ENCODE assay signal across 9 cellular contexts in genomic region chr10:89413398-89413912, GRCh38. TPM values are rescaled to one million over a fixed set of nuclear protein-coding genes. Genes with fewer than 3 reads are reported as not detected.
DNase-seq lines count a peak whose midpoint lies in the region; ATAC-seq and TF ChIP-seq lines count a peak whose summit lies in the region.
"Had no signal": no experiment of that assay in that cellular context is flagged by ENCODE, and none has a peak within 500 bp of the region (broad histone marks: within the 10 kb centered on the region; RNA-seq: fewer than 3 reads in every experiment).

No MANE protein-coding gene starts in this region.

- H3K9me3 ChIP-seq in mononuclear cell (ENCODE audit: low read depth, low read length): no peaks in the 10 kb centered on the region
- H3K9me3 ChIP-seq in tibial nerve: no peaks in the 10 kb centered on the region

- H3K4me1 Mint-ChIP-seq in activated naive CD4-positive, alpha-beta T cell treated with anti-CD3 and anti-CD28 coated beads for 36 hours (ENCODE audit: low read depth): peaks cover 45% of the 10 kb centered on the region

- peaks cover 41% of the 10 kb centered on the region for H3K4me1 ChIP-seq in mononuclear cell (ENCODE audit: insufficient read depth, low read length)
- peaks cover 0 to 43% (median 15%) of the 10 kb centered on the region in 4 donors for H3K4me1 ChIP-seq in tibial nerve

- TF ChIP-seq CTCF in astrocyte of the cerebellum (IDR thresholded peaks at IDR 0.05; ENCODE audit: low read depth, low read length, missing control alignments) (no peak), tibial nerve (IDR thresholded peaks at IDR 0.05) (no peak)

- TF ChIP-seq EP300 in tibial nerve (IDR thresholded peaks at IDR 0.05): no peak

- peaks cover 22% of the 10 kb centered on the region for H3K36me3 Mint-ChIP-seq in activated naive CD4-positive, alpha-beta T cell treated with anti-CD3 and anti-CD28 coated beads for 36 hours (ENCODE audit: low read depth)

- in situ Hi-C loops in astrocyte of the cerebellum (cut with HindIII; ENCODE audit: low sequenced_read_pairs): loop anchor here (25.0 kb wide), 1 partner anchor 1174 kb away; no protein-coding TSS in a partner anchor

- intact Hi-C loops in activated naive CD4-positive, alpha-beta T cell treated with anti-CD3 and anti-CD28 coated beads for 36 hours (cut with micrococcal nuclease): loop anchor here (5.0 to 10.0 kb wide), 4 partner anchors 449 to 1791 kb away; partner anchors contain the start of gene STAMBPL1

- TF ChIP-seq POLR2A in tibial nerve (IDR thresholded peaks at IDR 0.05): no peak

- no peak for DNase-seq in activated naive CD4-positive, alpha-beta T cell treated with anti-CD3 and anti-CD28 coated beads for 36 hours
- DNase-seq in activated naive CD4-positive, alpha-beta T cell treated with Interleukin-2 at 50 U/mL for 16 hours: no peak
- DNase-seq in astrocyte of the cerebellum (ENCODE audit: low read depth): no peak
- no peak for DNase-seq in tibial nerve (ENCODE audit: low spot score in 2 of 2)
- no peak for DNase-seq in medulla oblongata (ENCODE audit: extremely low spot score)
- no peak for DNase-seq in NCI-H1694 treated with DMSO at 0.1 percent for 48 hours (lab: John Stamatoyannopoulos, UW)
- DNase-seq: NCI-H1930 had no signal

- H3K4me3 ChIP-seq in astrocyte of the cerebellum (ENCODE audit: low read depth, low read length) (peak overlapping the region; percentile 80), mononuclear cell (ENCODE audit: low read length) (peak overlapping the region; percentile 92), tibial nerve (peak overlapping the region in 2 of 4 donors; percentile 83 to 98)

- H3K27ac ChIP-seq in tibial nerve: peak overlapping the region; percentile 93 to 98 (median 98)

- 71 to 87% methylated on average over 7 of the region's 7 CpGs for WGBS in tibial nerve, 2 donors

- peak overlapping the region; percentile 85 for H3K4me3 Mint-ChIP-seq in activated naive CD4-positive, alpha-beta T cell treated with anti-CD3 and anti-CD28 coated beads for 36 hours

- peaks cover 4% of the 10 kb centered on the region for H3K9me3 Mint-ChIP-seq in activated naive CD4-positive, alpha-beta T cell treated with anti-CD3 and anti-CD28 coated beads for 36 hours

- peaks cover 0 to 16% (median 0%) of the 10 kb centered on the region in 3 donors for H3K36me3 ChIP-seq in tibial nerve

- CTCF ChIA-PET in activated naive CD4-positive, alpha-beta T cell treated with anti-CD3 and anti-CD28 coated beads for 36 hours (lab: Charles Lee): interaction anchor here (0.8 to 1.2 kb wide), 7 partner anchors 10 to 165 kb away, joined by 3 to 5 read pairs (median 3); partner anchors contain the start of gene IFIT1

- peak overlapping the region; percentile 82 for H3K27ac Mint-ChIP-seq in activated naive CD4-positive, alpha-beta T cell treated with anti-CD3 and anti-CD28 coated beads for 36 hours

- H3K27me3 ChIP-seq in mononuclear cell (ENCODE audit: insufficient read depth, low read length) (no peaks in the 10 kb centered on the region), tibial nerve (no peaks in the 10 kb centered on the region)

- H3K27me3 Mint-ChIP-seq in activated naive CD4-positive, alpha-beta T cell treated with anti-CD3 and anti-CD28 coated beads for 36 hours (ENCODE audit: low read depth): no peaks in the 10 kb centered on the region

- ATAC-seq in GM19455 (IDR thresholded peaks at IDR 0.05; ENCODE audit: unreplicated experiment): no peak

RNA-seq across cellular contexts. Expression of gene IFIT5, which starts 0.9 kb away (rescaled TPM):
- 1 to 10 TPM; 7.0 to 7.2 TPM for total RNA-seq in activated naive CD4-positive, alpha-beta T cell treated with anti-CD3 and anti-CD28 coated beads for 36 hours
- 50.7 TPM for total RNA-seq in mononuclear cell
- 10 to 100 TPM; 16.2 to 25.3 (median 21.9) TPM for total RNA-seq in tibial nerve

RNA-seq across cellular contexts. Expression of gene IFIT1, which starts 21.0 kb away (rescaled TPM):
- total RNA-seq in activated naive CD4-positive, alpha-beta T cell treated with anti-CD3 and anti-CD28 coated beads for 36 hours: 1 to 10 TPM; 5.9 to 6.0 TPM
- 5.9 TPM for total RNA-seq in mononuclear cell
- 10 to 100 TPM in 3 of 4 donors, 1 to 10 TPM in 1; 7.2 to 17.0 (median 13.9) TPM for total RNA-seq in tibial nerve

RNA-seq across cellular contexts. Expression of gene IFIT1B, which starts 35.6 kb away (rescaled TPM):
- not detected for total RNA-seq in activated naive CD4-positive, alpha-beta T cell treated with anti-CD3 and anti-CD28 coated beads for 36 hours
- total RNA-seq in mononuclear cell (0.10 TPM), tibial nerve (not detected)
